In genomic region chr3:126082334-126083137, GRCh38 we compare ENCODE assay signal across 8 cellular contexts. TPM values are rescaled to one million over a fixed set of nuclear protein-coding genes. Genes with fewer than 3 reads are reported as not detected.
DNase-seq lines count a peak whose midpoint lies in the region; ATAC-seq and TF ChIP-seq lines count a peak whose summit lies in the region.

No MANE protein-coding gene starts in this region.

- peaks cover 11% of the 10 kb centered on the region for H3F3A ChIP-seq in neural progenitor cell (ENCODE audit: low read depth)

- no peak overlapping the region for H3K9ac ChIP-seq in neural progenitor cell

- intact Hi-C loops in CD8-positive, alpha-beta T cell (cut with DNase I, micrococcal nuclease) = loop anchor here (1.0 to 10.0 kb wide), 13 partner anchors 52 to 1972 kb away; partner anchors contain the start of genes CHCHD6 (in 2 of the 2), OSBPL11 (in 2 of the 2), PLXNA1 (in 2 of the 2) and KLF15 (in 1 of the 2)
- intact Hi-C loops in dorsolateral prefrontal cortex (cut with DNase I) = loop anchor here in 1 of 2 donors (10.0 kb wide), 1 partner anchor 158 kb away; no protein-coding TSS in a partner anchor

- no peaks in the 10 kb centered on the region for H3K9me3 ChIP-seq in CD8-positive, alpha-beta T cell (ENCODE audit: low read length)
- H3K9me3 ChIP-seq in neural progenitor cell (ENCODE audit: low read depth) = peaks cover 16% of the 10 kb centered on the region

- DNase-seq in CD8-positive, alpha-beta T cell = no peak
- DNase-seq in LNCaP clone FGC (ENCODE audit: low read depth) (no peak), dorsolateral prefrontal cortex (no peak), neural progenitor cell (ENCODE audit: low spot score) (no peak), NOMO-1 treated with dmso at 0.1 percent for 144 hours (lab: John Stamatoyannopoulos, UW; ENCODE audit: unreplicated experiment) (no peak)
- no peak for DNase-seq in stimulated activated CD4-positive, alpha-beta T cell treated with anti-CD3 and anti-CD28 coated beads, Interleukin-12 subunit alpha, Interleukin-12 subunit beta, amount 100 ng/mL, for 4 hours

- peaks cover 11% of the 10 kb centered on the region for H3K4me1 ChIP-seq in CD8-positive, alpha-beta T cell (ENCODE audit: insufficient read depth, low read length)
- no peaks in the 10 kb centered on the region for H3K4me1 ChIP-seq in neural progenitor cell

- no peaks in the 10 kb centered on the region for H3K27me3 Mint-ChIP-seq in CD8-positive, alpha-beta T cell (ENCODE audit: low read depth)
- H3K27me3 Mint-ChIP-seq in neural progenitor cell (ENCODE audit: insufficient read depth, low read depth) = peaks cover 3% of the 10 kb centered on the region

- peak overlapping the region; percentile 58 for H3K4me3 ChIP-seq in CD8-positive, alpha-beta T cell (ENCODE audit: low read depth, low read length)
- H3K4me3 ChIP-seq in LNCaP clone FGC (ENCODE audit: low read depth, low read length) (peak overlapping the region; percentile 70), dorsolateral prefrontal cortex (peak overlapping the region in 51 of 59 donors; percentile 67 to 91 (median 84)), neural progenitor cell (peak overlapping the region; percentile 93)

- peaks cover 26% of the 10 kb centered on the region for H3K4me1 Mint-ChIP-seq in CD8-positive, alpha-beta T cell (ENCODE audit: low read depth)
- peaks cover 7% of the 10 kb centered on the region for H3K4me1 Mint-ChIP-seq in neural progenitor cell

- no peak for TF ChIP-seq CTCF in CD8-positive, alpha-beta T cell (IDR thresholded peaks at IDR 0.05)
- no peak for TF ChIP-seq CTCF in LNCaP clone FGC (IDR thresholded peaks at IDR 0.05; ENCODE audit: control insufficient read depth, extremely low read depth, insufficient read depth)
- no peak for TF ChIP-seq CTCF in dorsolateral prefrontal cortex (IDR thresholded peaks at IDR 0.05 in 54 of 56, conservative IDR thresholded peaks at IDR 0.05 in 2 of 56; ENCODE audit: low read depth in 1 of 56, partially characterized antibody in 56 of 56)
- no peak for TF ChIP-seq CTCF in neural progenitor cell (IDR thresholded peaks at IDR 0.05)

- CTCF ChIA-PET in CD8-positive, alpha-beta T cell (lab: Charles Lee) = no interaction called here

- H3K9me3 Mint-ChIP-seq in CD8-positive, alpha-beta T cell = no peaks in the 10 kb centered on the region
- peaks cover 28% of the 10 kb centered on the region for H3K9me3 Mint-ChIP-seq in neural progenitor cell

- no peak overlapping the region for H3K27ac ChIP-seq in CD8-positive, alpha-beta T cell (ENCODE audit: low read depth, low read length)
- H3K27ac ChIP-seq in dorsolateral prefrontal cortex (peak overlapping the region in 33 of 59 donors; percentile 2 to 94 (median 86)), neural progenitor cell (no peak overlapping the region)

- ATAC-seq in CD8-positive, alpha-beta T cell = no peak
- ATAC-seq in HG03025 (IDR thresholded peaks at IDR 0.05; ENCODE audit: low FRiP score, unreplicated experiment) = no peak
- ATAC-seq in HG03159 (IDR thresholded peaks at IDR 0.05; ENCODE audit: unreplicated experiment) = no peak

- no peaks in the 10 kb centered on the region for H3K36me3 Mint-ChIP-seq in CD8-positive, alpha-beta T cell
- H3K36me3 Mint-ChIP-seq in neural progenitor cell = peaks cover 10% of the 10 kb centered on the region

- peak overlapping the region; percentile 81 for H3K27ac Mint-ChIP-seq in CD8-positive, alpha-beta T cell
- peak overlapping the region; percentile 73 for H3K27ac Mint-ChIP-seq in neural progenitor cell

- no peaks in the 10 kb centered on the region for H3K36me3 ChIP-seq in CD8-positive, alpha-beta T cell (ENCODE audit: insufficient read depth, low read length)
- no peaks in the 10 kb centered on the region for H3K36me3 ChIP-seq in neural progenitor cell

- H3K4me2 ChIP-seq in neural progenitor cell = peak overlapping the region; percentile 93

- POLR2A ChIA-PET in CD8-positive, alpha-beta T cell (lab: Charles Lee) = no interaction called here

- no peak overlapping the region for H2AFZ ChIP-seq in neural progenitor cell (replicated peaks)

- peak overlapping the region; percentile 84 for H3K4me3 Mint-ChIP-seq in CD8-positive, alpha-beta T cell
- H3K4me3 Mint-ChIP-seq in neural progenitor cell = peak overlapping the region; percentile 95

- H4K20me1 ChIP-seq in neural progenitor cell (ENCODE audit: low read depth) = no peaks in the 10 kb centered on the region

- no peaks in the 10 kb centered on the region for H3K27me3 ChIP-seq in CD8-positive, alpha-beta T cell (ENCODE audit: insufficient read depth, low read length)
- H3K27me3 ChIP-seq in dorsolateral prefrontal cortex (no peaks in the 10 kb centered on the region), neural progenitor cell (no peaks in the 10 kb centered on the region)

- peaks cover 6% of the 10 kb centered on the region for H3K79me2 ChIP-seq in neural progenitor cell (ENCODE audit: low read depth)

RNA-seq across cellular contexts. Expression of gene SLC41A3, which starts 1.4 kb away (rescaled TPM):
- 10 to 100 TPM; 24.0 to 26.1 TPM for total RNA-seq in CD8-positive, alpha-beta T cell
- total RNA-seq in dorsolateral prefrontal cortex (100 to 1,000 TPM in 53 of 120 experiments, 10 to 100 TPM in 67; 47.0 to 128 (median 96.7) TPM), neural progenitor cell (ENCODE audit: low replicate concordance) (24.9 and 52.3 TPM in 2 replicates)

Comparison
In these comparisons a context has a peak if more than half of its experiments do, and no peak if none do; other contexts are left out.
1. H3K27ac ChIP-seq: peak in dorsolateral prefrontal cortex (33 of 59); none in CD8-positive, alpha-beta T cell (single experiment) and neural progenitor cell (single experiment).
2. Peak in every context shown above with its lines, with median percentiles within 50 percentile points of each other: H3K4me3 ChIP-seq.